In genomic region chr9:41053666-41054363, GRCh38 we compare ENCODE assay signal across 8 cellular contexts.
DNase-seq lines count a peak whose midpoint lies in the region; ATAC-seq and TF ChIP-seq lines count a peak whose summit lies in the region.
"Not testable (repeated sequence)": the region's sequence is repeated elsewhere in the genome, so short reads cannot be mapped to it uniquely, and the experiment has no call there.

No MANE protein-coding gene starts in this region.

- DNase-seq in ACHN, result peak; percentile 70
- DNase-seq in epithelial cell of proximal tubule (ENCODE audit: low read depth), result peak; percentile 60

- TF ChIP-seq CTCF in epithelial cell of proximal tubule (conservative IDR thresholded peaks at IDR 0.05; ENCODE audit: low read depth, low read length), result not testable (repeated sequence)

- in situ Hi-C loops in ACHN (cut with HindIII; ENCODE audit: low pct_ligation_motif_present, low pct_unique_long_range_greater_than_20kb, low sequenced_read_pairs), result not testable (repeated sequence)

- ATAC-seq in GM18870 (IDR thresholded peaks at IDR 0.05; ENCODE audit: unreplicated experiment) (peak; percentile 73), GM19463 (IDR thresholded peaks at IDR 0.05; ENCODE audit: unreplicated experiment) (peak; percentile 91), GM21786 (IDR thresholded peaks at IDR 0.05; ENCODE audit: unreplicated experiment) (peak; percentile 84), HG02870 (IDR thresholded peaks at IDR 0.05; ENCODE audit: unreplicated experiment) (peak; percentile 75), HG03103 (IDR thresholded peaks at IDR 0.05; ENCODE audit: low read depth, unreplicated experiment) (peak; percentile 81), HG03520 (IDR thresholded peaks at IDR 0.05; ENCODE audit: unreplicated experiment) (peak; percentile 79)

- not testable (repeated sequence) for H3K4me3 ChIP-seq in epithelial cell of proximal tubule (ENCODE audit: low read depth, low read length)
